In genomic region chr14:74941676-74942097, GRCh38 we compare ENCODE assay signal across 8 cellular contexts. TPM values are rescaled to one million over a fixed set of nuclear protein-coding genes. Genes with fewer than 3 reads are reported as not detected.
A peak's percentile ranks its signal among the peaks of the same experiment; 100 is the strongest.
DNase-seq lines count a peak whose midpoint lies in the region; ATAC-seq and TF ChIP-seq lines count a peak whose summit lies in the region.

No MANE protein-coding gene starts in this region.

- TF ChIP-seq CTCF in esophagus muscularis mucosa (IDR thresholded peaks at IDR 0.05), result no peak
- TF ChIP-seq CTCF in parathyroid adenoma (IDR thresholded peaks at IDR 0.05), result no peak
- TF ChIP-seq CTCF in upper lobe of left lung (IDR thresholded peaks at IDR 0.05), result no peak

- DNase-seq in KG1 (lab: John Stamatoyannopoulos, UW), result peak; percentile 46
- peak in 2 of 3 experiments; percentile 28 to 38 for DNase-seq in activated CD8-positive, alpha-beta memory T cell treated with anti-CD3 and anti-CD28 coated beads for 48 hours (ENCODE audit: low read depth in 2 of 3, low spot score in 2 of 3)
- no peak for DNase-seq in esophagus muscularis mucosa (ENCODE audit: extremely low spot score)
- DNase-seq in upper lobe of left lung, result peak in 1 of 2 donors; percentile 79
- no peak for DNase-seq in NCI-H446 treated with DMSO at 0.1 percent for 48 hours (lab: John Stamatoyannopoulos, UW)
- no peak for DNase-seq in A172 (ENCODE audit: low spot score)

- no peaks in the 10 kb centered on the region for H3K79me2 ChIP-seq in parathyroid adenoma

- peaks cover 46 to 53% (median 51%) of the 10 kb centered on the region in 4 donors for H3K4me1 ChIP-seq in esophagus muscularis mucosa
- no peaks in the 10 kb centered on the region for H3K4me1 ChIP-seq in parathyroid adenoma
- H3K4me1 ChIP-seq in upper lobe of left lung, result peaks cover 39 to 64% (median 48%) of the 10 kb centered on the region in 4 donors

- intact Hi-C loops in esophagus muscularis mucosa (cut with DNase I), result no loop called here

- no peak overlapping the region for H2AFZ ChIP-seq in parathyroid adenoma

- H3K4me3 ChIP-seq in esophagus muscularis mucosa (peak overlapping the region in 2 of 4 donors; percentile 16), parathyroid adenoma (ENCODE audit: low read depth, low read length) (no peak overlapping the region), upper lobe of left lung (peak overlapping the region in 2 of 4 donors; percentile 19 to 29)

- no peak overlapping the region for H3K4me2 ChIP-seq in parathyroid adenoma (ENCODE audit: low read length)

- no peaks in the 10 kb centered on the region for H3K9me3 ChIP-seq in esophagus muscularis mucosa
- H3K9me3 ChIP-seq in parathyroid adenoma (ENCODE audit: control insufficient read depth, low read length), result no peaks in the 10 kb centered on the region
- H3K9me3 ChIP-seq in upper lobe of left lung, result no peaks in the 10 kb centered on the region

- H3K27ac ChIP-seq in esophagus muscularis mucosa (replicated peaks in 1 of 4) (peak overlapping the region; percentile 68 to 82 (median 75)), parathyroid adenoma (peak overlapping the region; percentile 65), upper lobe of left lung (peak overlapping the region; percentile 86 to 92 (median 88))

- no peaks in the 10 kb centered on the region for H3K27me3 ChIP-seq in esophagus muscularis mucosa
- no peaks in the 10 kb centered on the region for H3K27me3 ChIP-seq in parathyroid adenoma (ENCODE audit: control insufficient read depth, insufficient read depth, low read length)
- no peaks in the 10 kb centered on the region for H3K27me3 ChIP-seq in upper lobe of left lung

- WGBS in esophagus muscularis mucosa, result 45% methylated on average over 12 of the region's 13 CpGs
- WGBS in upper lobe of left lung, 2 donors, result 13 to 37% methylated on average over 9 to 13 of the region's 13 CpGs

- H3K9ac ChIP-seq in parathyroid adenoma, result no peak overlapping the region

- ATAC-seq in GM18907 (IDR thresholded peaks at IDR 0.05; ENCODE audit: unreplicated experiment) (peak; percentile 52), upper lobe of left lung (ENCODE audit: low FRiP score in 2 of 2) (peak; percentile 57 to 61)

- TF ChIP-seq EP300 in esophagus muscularis mucosa (IDR thresholded peaks at IDR 0.05) (no peak), upper lobe of left lung (IDR thresholded peaks at IDR 0.05) (no peak)

- H3K36me3 ChIP-seq in esophagus muscularis mucosa (peaks cover 0 to 9% (median 3%) of the 10 kb centered on the region in 4 donors), parathyroid adenoma (ENCODE audit: control insufficient read depth, insufficient read depth, low read length) (no peaks in the 10 kb centered on the region), upper lobe of left lung (no peaks in the 10 kb centered on the region)

- no peak for TF ChIP-seq POLR2A in esophagus muscularis mucosa (IDR thresholded peaks at IDR 0.05; ENCODE audit: low read depth)
- TF ChIP-seq POLR2A in upper lobe of left lung (IDR thresholded peaks at IDR 0.05), result peak in 1 of 4 donors; percentile 74

RNA-seq across cellular contexts. Expression of gene PGF, which starts 13.7 kb away (rescaled TPM):
- total RNA-seq in esophagus muscularis mucosa (10 to 100 TPM; 16.7 to 69.6 (median 18.4) TPM), upper lobe of left lung (10 to 100 TPM in 2 of 6 donors, 1 to 10 TPM in 3, under 1 TPM in 1; 0.89 to 21.3 (median 5.0) TPM)
- total RNA-seq in A172 (2014; rRNA removed; shearing (Covaris generic)), result 2.2 and 8.8 TPM in 2 replicates

RNA-seq across cellular contexts. Expression of gene RPS6KL1, which starts 18.6 kb away (rescaled TPM):
- total RNA-seq in esophagus muscularis mucosa, result 1 to 10 TPM; 5.3 to 9.7 (median 7.7) TPM
- total RNA-seq in upper lobe of left lung, result 10 to 100 TPM in 2 of 6 donors, 1 to 10 TPM in 4; 3.4 to 29.3 (median 7.3) TPM
- total RNA-seq in A172 (2014; rRNA removed; shearing (Covaris generic)), result not detected in 2 replicates

RNA-seq across cellular contexts. Expression of gene DLST, which starts 60.0 kb away (rescaled TPM):
- 10 to 100 TPM; 72.7 to 96.2 (median 88.5) TPM for total RNA-seq in esophagus muscularis mucosa
- total RNA-seq in upper lobe of left lung, result 10 to 100 TPM; 81.0 to 95.3 (median 83.1) TPM
- 17.3 and 26.5 TPM in 2 replicates for total RNA-seq in A172 (2014; rRNA removed; shearing (Covaris generic))

Comparison
In these comparisons a context has a peak if more than half of its experiments do, and no peak if none do; other contexts are left out.
1. DNase-seq: peak in KG1 (single experiment) and activated CD8-positive, alpha-beta memory T cell treated with anti-CD3 and anti-CD28 coated beads for 48 hours (2 of 3); none in esophagus muscularis mucosa (single experiment), NCI-H446 treated with DMSO at 0.1 percent for 48 hours (single experiment) and A172 (single experiment).
2. Peak in every context shown above with its lines, with median percentiles within 50 percentile points of each other: H3K27ac ChIP-seq.